In genomic region chr2:234950730-234951385, GRCh38 we compare ENCODE assay signal across 8 cellular contexts. TPM values are rescaled to one million over a fixed set of nuclear protein-coding genes. Genes with fewer than 3 reads are reported as not detected.
DNase-seq lines count a peak whose midpoint lies in the region; ATAC-seq and TF ChIP-seq lines count a peak whose summit lies in the region.

No MANE protein-coding gene starts in this region.

- WGBS in esophagus squamous epithelium, 2 donors, result 20 to 30% methylated on average over 10 to 17 of the region's 35 CpGs

- peak overlapping the region; percentile 60 to 94 (median 74) for H3K4me3 ChIP-seq in esophagus squamous epithelium

- H3K9me3 Mint-ChIP-seq in naive B cell, result peaks cover 0 to 1% (median 0%) of the 10 kb centered on the region in 7 donors

- DNase-seq in AG08395 (ENCODE audit: low spot score) (peak; percentile 19), RPMI7951 (ENCODE audit: low read depth) (peak; percentile 66), esophagus squamous epithelium (lab: John Stamatoyannopoulos, UW) (no peak), naive B cell (peak; percentile 2), GDM1 (lab: John Stamatoyannopoulos, UW) (no peak), NCI-H2081 treated with DMSO at 0.1 percent for 48 hours (lab: John Stamatoyannopoulos, UW) (no peak)

- H3K27ac Mint-ChIP-seq in naive B cell, result peak overlapping the region in 4 of 6 donors; percentile 20 to 79 (median 32)

- peak overlapping the region; percentile 80 to 94 (median 90) for H3K4me3 Mint-ChIP-seq in naive B cell

- no peaks in the 10 kb centered on the region for H3K9me3 ChIP-seq in esophagus squamous epithelium

- TF ChIP-seq POLR2A in esophagus squamous epithelium (IDR thresholded peaks at IDR 0.05), result no peak

- H3K27ac ChIP-seq in esophagus squamous epithelium, result peak overlapping the region; percentile 72 to 89 (median 86)

- ATAC-seq in naive B cell (ENCODE audit: low read depth in 2 of 2) (peak; percentile 50 to 56), HG03571 (IDR thresholded peaks at IDR 0.05; ENCODE audit: unreplicated experiment) (no peak), GM18873 (IDR thresholded peaks at IDR 0.05; ENCODE audit: low FRiP score, unreplicated experiment) (no peak)

- TF ChIP-seq CTCF in esophagus squamous epithelium (IDR thresholded peaks at IDR 0.05), result no peak

- H3K27me3 ChIP-seq in esophagus squamous epithelium, result peaks cover 0 to 49% (median 0%) of the 10 kb centered on the region in 4 donors

- peaks cover 40 to 61% (median 56%) of the 10 kb centered on the region in 3 donors for H3K27me3 Mint-ChIP-seq in naive B cell

- H3K4me1 Mint-ChIP-seq in naive B cell, result peaks cover 11 to 31% (median 26%) of the 10 kb centered on the region in 3 donors

- no peaks in the 10 kb centered on the region for H3K36me3 ChIP-seq in esophagus squamous epithelium

- H3K36me3 Mint-ChIP-seq in naive B cell, result peaks cover 0 to 4% of the 10 kb centered on the region in 2 donors

- peaks cover 20 to 51% (median 21%) of the 10 kb centered on the region in 3 donors for H3K4me1 ChIP-seq in esophagus squamous epithelium

- intact Hi-C loops in esophagus squamous epithelium (cut with DNase I), result no loop called here

RNA-seq across cellular contexts. Expression of gene SH3BP4, which starts 1.0 kb away (rescaled TPM):
- total RNA-seq in RPMI7951 (2014; rRNA removed; shearing (Covaris generic)), result 75.8 and 86.6 TPM in 2 replicates
- total RNA-seq in esophagus squamous epithelium, result 10 to 100 TPM; 11.0 to 22.9 (median 18.7) TPM
- 1 to 10 TPM in 5 of 6 donors, under 1 TPM in 1; 0.85 to 2.6 (median 2.2) TPM for polyA plus RNA-seq in naive B cell (ENCODE audit: low read depth in 6 of 6)

Comparison
In these comparisons a context has a peak if more than half of its experiments do, and no peak if none do; other contexts are left out.
1. DNase-seq: peak in AG08395 (single experiment), RPMI7951 (single experiment) and naive B cell (single experiment); none in esophagus squamous epithelium (single experiment), GDM1 (single experiment) and NCI-H2081 treated with DMSO at 0.1 percent for 48 hours (single experiment).
2. ATAC-seq: peak in naive B cell (2 of 2); none in HG03571 (single experiment) and GM18873 (single experiment).